ENCODE assay signal across 2 cellular contexts in the genomic region with DNA sequence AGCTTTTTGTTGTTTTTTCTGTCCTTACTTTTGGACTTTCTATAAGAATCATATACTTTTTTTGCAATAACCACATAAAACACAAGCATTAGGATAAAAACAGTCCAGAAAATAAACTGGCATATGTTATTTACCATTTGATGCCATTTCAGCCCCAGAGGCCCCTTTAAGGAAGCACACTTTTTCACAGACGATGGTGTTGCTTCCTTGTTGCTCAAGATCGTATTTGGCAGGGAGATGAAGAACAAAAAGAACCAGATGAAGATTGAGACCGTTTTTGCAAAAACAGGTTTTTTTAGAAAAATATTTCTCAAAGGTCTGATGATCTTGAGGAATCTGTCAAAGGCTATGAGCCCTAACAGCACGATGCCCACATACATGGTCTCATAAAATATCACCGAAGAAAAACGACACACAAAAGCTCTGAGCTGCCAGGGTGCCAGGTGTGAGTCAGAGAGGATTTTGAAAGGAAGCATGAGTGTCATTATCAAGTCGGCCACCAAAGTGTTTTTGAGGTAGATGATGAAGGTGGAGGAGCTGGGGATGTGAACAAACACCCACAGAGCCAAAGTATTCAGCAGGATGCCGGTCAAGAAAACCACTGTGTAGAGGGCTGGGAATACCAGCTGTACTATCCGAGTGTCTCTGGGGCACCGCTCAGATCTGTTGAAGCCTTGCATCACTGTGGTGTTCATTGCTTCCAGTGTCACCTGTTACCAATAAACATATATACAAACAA.
TF ChIP-seq lines count a peak whose summit lies in the region.

No MANE protein-coding gene starts in this region.

TF ChIP-seq in liver, 16 proteins besides CTCF, POLR2A, EP300 and RAD21:
- TF ChIP-seq, protein P1, sequence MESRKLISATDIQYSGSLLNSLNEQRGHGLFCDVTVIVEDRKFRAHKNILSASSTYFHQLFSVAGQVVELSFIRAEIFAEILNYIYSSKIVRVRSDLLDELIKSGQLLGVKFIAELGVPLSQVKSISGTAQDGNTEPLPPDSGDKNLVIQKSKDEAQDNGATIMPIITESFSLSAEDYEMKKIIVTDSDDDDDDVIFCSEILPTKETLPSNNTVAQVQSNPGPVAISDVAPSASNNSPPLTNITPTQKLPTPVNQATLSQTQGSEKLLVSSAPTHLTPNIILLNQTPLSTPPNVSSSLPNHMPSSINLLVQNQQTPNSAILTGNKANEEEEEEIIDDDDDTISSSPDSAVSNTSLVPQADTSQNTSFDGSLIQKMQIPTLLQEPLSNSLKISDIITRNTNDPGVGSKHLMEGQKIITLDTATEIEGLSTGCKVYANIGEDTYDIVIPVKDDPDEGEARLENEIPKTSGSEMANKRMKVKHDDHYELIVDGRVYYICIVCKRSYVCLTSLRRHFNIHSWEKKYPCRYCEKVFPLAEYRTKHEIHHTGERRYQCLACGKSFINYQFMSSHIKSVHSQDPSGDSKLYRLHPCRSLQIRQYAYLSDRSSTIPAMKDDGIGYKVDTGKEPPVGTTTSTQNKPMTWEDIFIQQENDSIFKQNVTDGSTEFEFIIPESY (IDR thresholded peaks at IDR 0.05): no peak
- TF ChIP-seq, protein P2, sequence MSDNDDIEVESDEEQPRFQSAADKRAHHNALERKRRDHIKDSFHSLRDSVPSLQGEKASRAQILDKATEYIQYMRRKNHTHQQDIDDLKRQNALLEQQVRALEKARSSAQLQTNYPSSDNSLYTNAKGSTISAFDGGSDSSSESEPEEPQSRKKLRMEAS (IDR thresholded peaks at IDR 0.05): no peak
- no peak for TF ChIP-seq NR2F2 (IDR thresholded peaks at IDR 0.05)
- TF ChIP-seq YY1 (IDR thresholded peaks at IDR 0.05): no peak
- TF ChIP-seq FOXA1 (IDR thresholded peaks at IDR 0.05): no peak
- no peak for TF ChIP-seq SP1 (IDR thresholded peaks at IDR 0.05)
- TF ChIP-seq GABPA (IDR thresholded peaks at IDR 0.05 in 1 of 2, conservative IDR thresholded peaks at IDR 0.05 in 1 of 2): no peak
- no peak for TF ChIP-seq TAF1 (conservative IDR thresholded peaks at IDR 0.05)

TF ChIP-seq in HepG2, 621 proteins besides CTCF, POLR2A, EP300 and RAD21:
- TF ChIP-seq LCORL (IDR thresholded peaks at IDR 0.05) (no peak), LCORL (CRISPR knock-in tag; IDR thresholded peaks at IDR 0.05) (no peak), ZFP62 (CRISPR knock-in tag; IDR thresholded peaks at IDR 0.05) (no peak), HOXD1 (CRISPR knock-in tag; IDR thresholded peaks at IDR 0.05) (no peak), HNF4G (IDR thresholded peaks at IDR 0.05; ENCODE audit: borderline replicate concordance, low read depth, low read length) (no peak), HNF4G (CRISPR knock-in tag; IDR thresholded peaks at IDR 0.05; ENCODE audit: borderline replicate concordance, low read depth) (no peak), ZNF160 (CRISPR knock-in tag; IDR thresholded peaks at IDR 0.05) (no peak), PAWR (CRISPR knock-in tag; IDR thresholded peaks at IDR 0.05; ENCODE audit: borderline replicate concordance) (no peak), ZNF780A (CRISPR knock-in tag; IDR thresholded peaks at IDR 0.05) (no peak), TMF1 (CRISPR knock-in tag; IDR thresholded peaks at IDR 0.05; ENCODE audit: low read depth) (no peak), DNMT3B (CRISPR knock-in tag; conservative IDR thresholded peaks at IDR 0.05) (no peak), ZSCAN30 (CRISPR knock-in tag; IDR thresholded peaks at IDR 0.05) (no peak), ZNF577 (CRISPR knock-in tag; IDR thresholded peaks at IDR 0.05; ENCODE audit: borderline replicate concordance, low read depth) (no peak), SIX1 (CRISPR knock-in tag; IDR thresholded peaks at IDR 0.05; ENCODE audit: borderline replicate concordance) (no peak), MEIS1 (CRISPR knock-in tag; IDR thresholded peaks at IDR 0.05; ENCODE audit: borderline replicate concordance) (no peak)
- TF ChIP-seq, protein P3, sequence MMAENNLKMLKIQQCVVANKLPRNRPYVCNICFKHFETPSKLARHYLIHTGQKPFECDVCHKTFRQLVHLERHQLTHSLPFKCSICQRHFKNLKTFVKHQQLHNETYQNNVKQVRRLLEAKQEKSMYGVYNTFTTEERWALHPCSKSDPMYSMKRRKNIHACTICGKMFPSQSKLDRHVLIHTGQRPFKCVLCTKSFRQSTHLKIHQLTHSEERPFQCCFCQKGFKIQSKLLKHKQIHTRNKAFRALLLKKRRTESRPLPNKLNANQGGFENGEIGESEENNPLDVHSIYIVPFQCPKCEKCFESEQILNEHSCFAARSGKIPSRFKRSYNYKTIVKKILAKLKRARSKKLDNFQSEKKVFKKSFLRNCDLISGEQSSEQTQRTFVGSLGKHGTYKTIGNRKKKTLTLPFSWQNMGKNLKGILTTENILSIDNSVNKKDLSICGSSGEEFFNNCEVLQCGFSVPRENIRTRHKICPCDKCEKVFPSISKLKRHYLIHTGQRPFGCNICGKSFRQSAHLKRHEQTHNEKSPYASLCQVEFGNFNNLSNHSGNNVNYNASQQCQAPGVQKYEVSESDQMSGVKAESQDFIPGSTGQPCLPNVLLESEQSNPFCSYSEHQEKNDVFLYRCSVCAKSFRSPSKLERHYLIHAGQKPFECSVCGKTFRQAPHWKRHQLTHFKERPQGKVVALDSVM (CRISPR knock-in tag; IDR thresholded peaks at IDR 0.05): no peak
- TF ChIP-seq, protein P4, sequence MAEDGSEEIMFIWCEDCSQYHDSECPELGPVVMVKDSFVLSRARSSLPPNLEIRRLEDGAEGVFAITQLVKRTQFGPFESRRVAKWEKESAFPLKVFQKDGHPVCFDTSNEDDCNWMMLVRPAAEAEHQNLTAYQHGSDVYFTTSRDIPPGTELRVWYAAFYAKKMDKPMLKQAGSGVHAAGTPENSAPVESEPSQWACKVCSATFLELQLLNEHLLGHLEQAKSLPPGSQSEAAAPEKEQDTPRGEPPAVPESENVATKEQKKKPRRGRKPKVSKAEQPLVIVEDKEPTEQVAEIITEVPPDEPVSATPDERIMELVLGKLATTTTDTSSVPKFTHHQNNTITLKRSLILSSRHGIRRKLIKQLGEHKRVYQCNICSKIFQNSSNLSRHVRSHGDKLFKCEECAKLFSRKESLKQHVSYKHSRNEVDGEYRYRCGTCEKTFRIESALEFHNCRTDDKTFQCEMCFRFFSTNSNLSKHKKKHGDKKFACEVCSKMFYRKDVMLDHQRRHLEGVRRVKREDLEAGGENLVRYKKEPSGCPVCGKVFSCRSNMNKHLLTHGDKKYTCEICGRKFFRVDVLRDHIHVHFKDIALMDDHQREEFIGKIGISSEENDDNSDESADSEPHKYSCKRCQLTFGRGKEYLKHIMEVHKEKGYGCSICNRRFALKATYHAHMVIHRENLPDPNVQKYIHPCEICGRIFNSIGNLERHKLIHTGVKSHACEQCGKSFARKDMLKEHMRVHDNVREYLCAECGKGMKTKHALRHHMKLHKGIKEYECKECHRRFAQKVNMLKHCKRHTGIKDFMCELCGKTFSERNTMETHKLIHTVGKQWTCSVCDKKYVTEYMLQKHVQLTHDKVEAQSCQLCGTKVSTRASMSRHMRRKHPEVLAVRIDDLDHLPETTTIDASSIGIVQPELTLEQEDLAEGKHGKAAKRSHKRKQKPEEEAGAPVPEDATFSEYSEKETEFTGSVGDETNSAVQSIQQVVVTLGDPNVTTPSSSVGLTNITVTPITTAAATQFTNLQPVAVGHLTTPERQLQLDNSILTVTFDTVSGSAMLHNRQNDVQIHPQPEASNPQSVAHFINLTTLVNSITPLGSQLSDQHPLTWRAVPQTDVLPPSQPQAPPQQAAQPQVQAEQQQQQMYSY (CRISPR knock-in tag; IDR thresholded peaks at IDR 0.05): no peak
- TF ChIP-seq, protein P5, sequence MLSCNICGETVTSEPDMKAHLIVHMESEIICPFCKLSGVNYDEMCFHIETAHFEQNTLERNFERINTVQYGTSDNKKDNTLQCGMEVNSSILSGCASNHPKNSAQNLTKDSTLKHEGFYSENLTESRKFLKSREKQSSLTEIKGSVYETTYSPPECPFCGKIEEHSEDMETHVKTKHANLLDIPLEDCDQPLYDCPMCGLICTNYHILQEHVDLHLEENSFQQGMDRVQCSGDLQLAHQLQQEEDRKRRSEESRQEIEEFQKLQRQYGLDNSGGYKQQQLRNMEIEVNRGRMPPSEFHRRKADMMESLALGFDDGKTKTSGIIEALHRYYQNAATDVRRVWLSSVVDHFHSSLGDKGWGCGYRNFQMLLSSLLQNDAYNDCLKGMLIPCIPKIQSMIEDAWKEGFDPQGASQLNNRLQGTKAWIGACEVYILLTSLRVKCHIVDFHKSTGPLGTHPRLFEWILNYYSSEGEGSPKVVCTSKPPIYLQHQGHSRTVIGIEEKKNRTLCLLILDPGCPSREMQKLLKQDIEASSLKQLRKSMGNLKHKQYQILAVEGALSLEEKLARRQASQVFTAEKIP (CRISPR knock-in tag; IDR thresholded peaks at IDR 0.05; ENCODE audit: borderline replicate concordance): no peak
- TF ChIP-seq, protein P6, sequence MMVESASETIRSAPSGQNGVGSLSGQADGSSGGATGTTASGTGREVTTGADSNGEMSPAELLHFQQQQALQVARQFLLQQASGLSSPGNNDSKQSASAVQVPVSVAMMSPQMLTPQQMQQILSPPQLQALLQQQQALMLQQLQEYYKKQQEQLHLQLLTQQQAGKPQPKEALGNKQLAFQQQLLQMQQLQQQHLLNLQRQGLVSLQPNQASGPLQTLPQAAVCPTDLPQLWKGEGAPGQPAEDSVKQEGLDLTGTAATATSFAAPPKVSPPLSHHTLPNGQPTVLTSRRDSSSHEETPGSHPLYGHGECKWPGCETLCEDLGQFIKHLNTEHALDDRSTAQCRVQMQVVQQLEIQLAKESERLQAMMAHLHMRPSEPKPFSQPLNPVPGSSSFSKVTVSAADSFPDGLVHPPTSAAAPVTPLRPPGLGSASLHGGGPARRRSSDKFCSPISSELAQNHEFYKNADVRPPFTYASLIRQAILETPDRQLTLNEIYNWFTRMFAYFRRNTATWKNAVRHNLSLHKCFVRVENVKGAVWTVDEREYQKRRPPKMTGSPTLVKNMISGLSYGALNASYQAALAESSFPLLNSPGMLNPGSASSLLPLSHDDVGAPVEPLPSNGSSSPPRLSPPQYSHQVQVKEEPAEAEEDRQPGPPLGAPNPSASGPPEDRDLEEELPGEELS (CRISPR knock-in tag; IDR thresholded peaks at IDR 0.05): no peak
- TF ChIP-seq, protein P7, sequence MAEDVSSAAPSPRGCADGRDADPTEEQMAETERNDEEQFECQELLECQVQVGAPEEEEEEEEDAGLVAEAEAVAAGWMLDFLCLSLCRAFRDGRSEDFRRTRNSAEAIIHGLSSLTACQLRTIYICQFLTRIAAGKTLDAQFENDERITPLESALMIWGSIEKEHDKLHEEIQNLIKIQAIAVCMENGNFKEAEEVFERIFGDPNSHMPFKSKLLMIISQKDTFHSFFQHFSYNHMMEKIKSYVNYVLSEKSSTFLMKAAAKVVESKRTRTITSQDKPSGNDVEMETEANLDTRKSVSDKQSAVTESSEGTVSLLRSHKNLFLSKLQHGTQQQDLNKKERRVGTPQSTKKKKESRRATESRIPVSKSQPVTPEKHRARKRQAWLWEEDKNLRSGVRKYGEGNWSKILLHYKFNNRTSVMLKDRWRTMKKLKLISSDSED (CRISPR knock-in tag; IDR thresholded peaks at IDR 0.05): no peak
- TF ChIP-seq, protein P8, sequence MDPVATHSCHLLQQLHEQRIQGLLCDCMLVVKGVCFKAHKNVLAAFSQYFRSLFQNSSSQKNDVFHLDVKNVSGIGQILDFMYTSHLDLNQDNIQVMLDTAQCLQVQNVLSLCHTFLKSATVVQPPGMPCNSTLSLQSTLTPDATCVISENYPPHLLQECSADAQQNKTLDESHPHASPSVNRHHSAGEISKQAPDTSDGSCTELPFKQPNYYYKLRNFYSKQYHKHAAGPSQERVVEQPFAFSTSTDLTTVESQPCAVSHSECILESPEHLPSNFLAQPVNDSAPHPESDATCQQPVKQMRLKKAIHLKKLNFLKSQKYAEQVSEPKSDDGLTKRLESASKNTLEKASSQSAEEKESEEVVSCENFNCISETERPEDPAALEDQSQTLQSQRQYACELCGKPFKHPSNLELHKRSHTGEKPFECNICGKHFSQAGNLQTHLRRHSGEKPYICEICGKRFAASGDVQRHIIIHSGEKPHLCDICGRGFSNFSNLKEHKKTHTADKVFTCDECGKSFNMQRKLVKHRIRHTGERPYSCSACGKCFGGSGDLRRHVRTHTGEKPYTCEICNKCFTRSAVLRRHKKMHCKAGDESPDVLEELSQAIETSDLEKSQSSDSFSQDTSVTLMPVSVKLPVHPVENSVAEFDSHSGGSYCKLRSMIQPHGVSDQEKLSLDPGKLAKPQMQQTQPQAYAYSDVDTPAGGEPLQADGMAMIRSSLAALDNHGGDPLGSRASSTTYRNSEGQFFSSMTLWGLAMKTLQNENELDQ (CRISPR knock-in tag; IDR thresholded peaks at IDR 0.05; ENCODE audit: borderline replicate concordance): no peak
